In genomic region chr2:156495998-156496397, GRCh38 we compare ENCODE assay signal across 8 cellular contexts. TPM values are rescaled to one million over a fixed set of nuclear protein-coding genes. Genes with fewer than 3 reads are reported as not detected.
DNase-seq lines count a peak whose midpoint lies in the region; ATAC-seq and TF ChIP-seq lines count a peak whose summit lies in the region.
"Not testable (repeated sequence)": the region's sequence is repeated elsewhere in the genome, so short reads cannot be mapped to it uniquely, and the experiment has no call there.

No MANE protein-coding gene starts in this region.

- DNase-seq in AG10803 (ENCODE audit: low read depth): peak; percentile 10
- peak in 1 of 7 experiments; percentile 32 for DNase-seq in CD8-positive, alpha-beta T cell
- DNase-seq in HFF-Myc (ENCODE audit: extremely low read depth, low read depth): peak; percentile 15
- DNase-seq in NCI-H2171 treated with DMSO at 0.1 percent for 48 hours (lab: John Stamatoyannopoulos, UW): peak; percentile 14
- DNase-seq in activated CD4-positive, alpha-beta T cell treated with anti-CD3 and anti-CD28 coated beads for 36 hours: peak; percentile 8
- peak; percentile 10 for DNase-seq in activated naive CD4-positive, alpha-beta T cell treated with anti-CD3 and anti-CD28 coated beads for 36 hours
- not testable (repeated sequence) for DNase-seq in effector memory CD8-positive, alpha-beta T cell
- DNase-seq in naive thymus-derived CD8-positive, alpha-beta T cell: peak in 5 of 10 donors; percentile 6 to 49 (median 17)

- H3K4me3 ChIP-seq in AG10803 (ENCODE audit: low read length); CD8-positive, alpha-beta T cell (ENCODE audit: low read depth, low read length); HFF-Myc (replicated peaks; ENCODE audit: low read depth, low read length): not testable (repeated sequence)

- H3K4me1 Mint-ChIP-seq in CD8-positive, alpha-beta T cell (ENCODE audit: low read depth): peaks cover 16% of the 10 kb centered on the region
- H3K4me1 Mint-ChIP-seq in activated CD4-positive, alpha-beta T cell treated with anti-CD3 and anti-CD28 coated beads for 36 hours: peaks cover 31% of the 10 kb centered on the region
- peaks cover 23% of the 10 kb centered on the region for H3K4me1 Mint-ChIP-seq in activated naive CD4-positive, alpha-beta T cell treated with anti-CD3 and anti-CD28 coated beads for 36 hours (ENCODE audit: low read depth)
- H3K4me1 Mint-ChIP-seq in effector memory CD8-positive, alpha-beta T cell (ENCODE audit: low read depth in 2 of 2): peaks cover 12 to 22% of the 10 kb centered on the region in 2 donors
- peaks cover 11 to 18% (median 16%) of the 10 kb centered on the region in 4 donors for H3K4me1 Mint-ChIP-seq in naive thymus-derived CD8-positive, alpha-beta T cell

- CTCF ChIA-PET in CD8-positive, alpha-beta T cell (lab: Charles Lee): interaction anchor here (0.6 kb wide), 1 partner anchor 111 kb away, joined by 5 read pairs; no protein-coding TSS in a partner anchor
- CTCF ChIA-PET in activated CD4-positive, alpha-beta T cell treated with anti-CD3 and anti-CD28 coated beads for 36 hours (lab: Charles Lee): interaction anchor here (0.6 kb wide), 2 partner anchors 16 to 248 kb away, joined by 3 read pairs; no protein-coding TSS in a partner anchor
- CTCF ChIA-PET in activated naive CD4-positive, alpha-beta T cell treated with anti-CD3 and anti-CD28 coated beads for 36 hours (lab: Charles Lee): interaction anchor here (0.7 to 1.6 kb wide), 3 partner anchors 9 to 13 kb away, joined by 3 to 6 read pairs (median 4); no protein-coding TSS in a partner anchor

- not testable (repeated sequence) for TF ChIP-seq CTCF in AG10803 (conservative IDR thresholded peaks at IDR 0.05; ENCODE audit: low read length); CD8-positive, alpha-beta T cell (IDR thresholded peaks at IDR 0.05); HFF-Myc (IDR thresholded peaks at IDR 0.05; ENCODE audit: low read depth, low read length, missing control alignments)

- not testable (repeated sequence) for H3K27me3 ChIP-seq in CD8-positive, alpha-beta T cell (ENCODE audit: insufficient read depth, low read length)

- H3K27me3 Mint-ChIP-seq in CD8-positive, alpha-beta T cell (ENCODE audit: low read depth); activated CD4-positive, alpha-beta T cell treated with anti-CD3 and anti-CD28 coated beads for 36 hours; activated naive CD4-positive, alpha-beta T cell treated with anti-CD3 and anti-CD28 coated beads for 36 hours (ENCODE audit: low read depth); effector memory CD8-positive, alpha-beta T cell; naive thymus-derived CD8-positive, alpha-beta T cell: not testable (repeated sequence)

- not testable (repeated sequence) for H3K4me1 ChIP-seq in CD8-positive, alpha-beta T cell (ENCODE audit: insufficient read depth, low read length)

- POLR2A ChIA-PET in CD8-positive, alpha-beta T cell (lab: Charles Lee): interaction anchor here (0.6 kb wide), 1 partner anchor 957 kb away, joined by 3 read pairs; no protein-coding TSS in a partner anchor
- POLR2A ChIA-PET in activated CD4-positive, alpha-beta T cell treated with anti-CD3 and anti-CD28 coated beads for 36 hours (lab: Charles Lee): interaction anchor here (0.6 kb wide), 1 partner anchor 52 kb away, joined by 3 read pairs; no protein-coding TSS in a partner anchor
- POLR2A ChIA-PET in naive thymus-derived CD8-positive, alpha-beta T cell (lab: Charles Lee): interaction anchor here (0.7 kb wide), 1 partner anchor 8 kb away, joined by 3 read pairs; no protein-coding TSS in a partner anchor

- not testable (repeated sequence) for H3K36me3 ChIP-seq in CD8-positive, alpha-beta T cell (ENCODE audit: insufficient read depth, low read length)

- not testable (repeated sequence) for H3K9me3 ChIP-seq in CD8-positive, alpha-beta T cell (ENCODE audit: low read length)

- H3K4me3 Mint-ChIP-seq in CD8-positive, alpha-beta T cell; activated CD4-positive, alpha-beta T cell treated with anti-CD3 and anti-CD28 coated beads for 36 hours; activated naive CD4-positive, alpha-beta T cell treated with anti-CD3 and anti-CD28 coated beads for 36 hours; effector memory CD8-positive, alpha-beta T cell; naive thymus-derived CD8-positive, alpha-beta T cell: not testable (repeated sequence)

- intact Hi-C loops in CD8-positive, alpha-beta T cell (cut with DNase I, micrococcal nuclease): loop anchor here in 1 of 2 experiments (10.0 kb wide), 1 partner anchor 61 kb away; the partner anchor contains the start of gene GPD2
- intact Hi-C loops in activated CD4-positive, alpha-beta T cell treated with anti-CD3 and anti-CD28 coated beads for 36 hours (cut with DNase I, micrococcal nuclease); activated naive CD4-positive, alpha-beta T cell treated with anti-CD3 and anti-CD28 coated beads for 36 hours (cut with micrococcal nuclease): not testable (repeated sequence)

- not testable (repeated sequence) for H3K36me3 Mint-ChIP-seq in CD8-positive, alpha-beta T cell; activated CD4-positive, alpha-beta T cell treated with anti-CD3 and anti-CD28 coated beads for 36 hours (ENCODE audit: low read depth); activated naive CD4-positive, alpha-beta T cell treated with anti-CD3 and anti-CD28 coated beads for 36 hours (ENCODE audit: low read depth); effector memory CD8-positive, alpha-beta T cell (ENCODE audit: insufficient read depth); naive thymus-derived CD8-positive, alpha-beta T cell

- H3K27ac ChIP-seq in CD8-positive, alpha-beta T cell (ENCODE audit: low read depth, low read length): not testable (repeated sequence)

- ATAC-seq in CD8-positive, alpha-beta T cell: peak; percentile 88
- peak; percentile 23 for ATAC-seq in activated CD4-positive, alpha-beta T cell treated with anti-CD3 and anti-CD28 coated beads for 36 hours
- ATAC-seq in effector memory CD8-positive, alpha-beta T cell (replicated peaks): peak; percentile 61
- ATAC-seq in naive thymus-derived CD8-positive, alpha-beta T cell: peak; percentile 61 to 93

- H3K27ac Mint-ChIP-seq in CD8-positive, alpha-beta T cell; activated CD4-positive, alpha-beta T cell treated with anti-CD3 and anti-CD28 coated beads for 36 hours; activated naive CD4-positive, alpha-beta T cell treated with anti-CD3 and anti-CD28 coated beads for 36 hours; effector memory CD8-positive, alpha-beta T cell: not testable (repeated sequence)
- H3K27ac Mint-ChIP-seq in naive thymus-derived CD8-positive, alpha-beta T cell: peak overlapping the region in 2 of 10 donors; percentile 57 to 72

- H3K9me3 Mint-ChIP-seq in CD8-positive, alpha-beta T cell; activated CD4-positive, alpha-beta T cell treated with anti-CD3 and anti-CD28 coated beads for 36 hours (ENCODE audit: low read depth); activated naive CD4-positive, alpha-beta T cell treated with anti-CD3 and anti-CD28 coated beads for 36 hours; effector memory CD8-positive, alpha-beta T cell; naive thymus-derived CD8-positive, alpha-beta T cell: not testable (repeated sequence)

RNA-seq across cellular contexts. Expression of gene GPD2, which starts 59.8 kb away (rescaled TPM):
- 1 to 10 TPM; 4.7 to 6.9 TPM for total RNA-seq in CD8-positive, alpha-beta T cell
- 10 to 100 TPM; 31.6 to 32.6 TPM for total RNA-seq in activated CD4-positive, alpha-beta T cell treated with anti-CD3 and anti-CD28 coated beads for 36 hours
- total RNA-seq in activated naive CD4-positive, alpha-beta T cell treated with anti-CD3 and anti-CD28 coated beads for 36 hours: 10 to 100 TPM; 18.8 to 19.9 TPM
- total RNA-seq in naive thymus-derived CD8-positive, alpha-beta T cell: 10 to 100 TPM in 1 of 2 experiments, 1 to 10 TPM in 1; 7.3 to 10.2 TPM
- polyA plus RNA-seq in naive thymus-derived CD8-positive, alpha-beta T cell: 1 to 10 TPM; 3.0 to 4.0 (median 3.9) TPM

Comparison
In these comparisons a context has a peak if more than half of its experiments do, and no peak if none do; other contexts are left out.
1. ATAC-seq: peak in every context shown above with its lines; median percentile 88 in CD8-positive, alpha-beta T cell; 77 in naive thymus-derived CD8-positive, alpha-beta T cell; 61 in effector memory CD8-positive, alpha-beta T cell; 23 in activated CD4-positive, alpha-beta T cell treated with anti-CD3 and anti-CD28 coated beads for 36 hours.